ENCODE assay signal across 32 cellular contexts in the genomic region with DNA sequence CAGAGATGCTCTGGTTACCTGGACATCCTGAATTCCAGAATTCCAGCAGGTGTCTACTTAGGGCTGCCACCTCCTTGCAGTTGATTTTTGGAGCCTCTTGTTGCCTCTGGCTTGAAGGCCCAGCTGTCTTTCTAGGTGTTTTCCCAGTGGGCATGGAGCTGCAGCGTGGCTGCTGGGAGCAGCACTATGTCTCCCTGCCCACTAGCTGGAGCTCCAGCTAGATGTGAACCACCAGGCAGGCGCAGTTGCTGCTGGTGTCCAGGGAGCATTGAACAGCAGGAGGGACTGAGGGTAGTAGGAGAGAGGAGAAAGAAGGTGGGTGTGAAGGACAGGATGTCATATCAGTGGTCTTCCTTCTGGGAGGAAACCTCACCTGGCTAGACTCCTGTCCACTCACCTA. TPM values are rescaled to one million over a fixed set of nuclear protein-coding genes. Genes with fewer than 3 reads are reported as not detected.
DNase-seq lines count a peak whose midpoint lies in the region; ATAC-seq and TF ChIP-seq lines count a peak whose summit lies in the region.
"Had no signal": no experiment of that assay in that cellular context is flagged by ENCODE, and none has a peak within 500 bp of the region (broad histone marks: within the 10 kb centered on the region; RNA-seq: fewer than 3 reads in every experiment).

No MANE protein-coding gene starts in this region.

- no peak overlapping the region for H3K4me3 ChIP-seq in left ventricle myocardium inferior
- H3K4me3 ChIP-seq: BLaER1, breast epithelium, esophagus squamous epithelium, spleen, suprapubic skin, vagina had no signal

- no peaks in the 10 kb centered on the region for H3K27me3 ChIP-seq in left ventricle myocardium inferior (ENCODE audit: low read depth)
- H3K27me3 ChIP-seq: BLaER1, breast epithelium, esophagus squamous epithelium, spleen, suprapubic skin, vagina had no signal

- H3K4me3 Mint-ChIP-seq in endothelial cell (ENCODE audit: unreplicated experiment), result peak overlapping the region; percentile 61
- H3K4me3 Mint-ChIP-seq in activated T-cell treated with anti-CD3 and anti-CD28 coated beads, Interleukin-2, amount 50 U/mL, for 4 hours, result no peak overlapping the region
- H3K4me3 Mint-ChIP-seq: activated naive CD4-positive, alpha-beta T cell treated with anti-CD3 and anti-CD28 coated beads, Interleukin-2, amount 10 ng/mL, durations not matched to agents 7 days and 5 days; effector memory CD8-positive, alpha-beta T cell; natural killer cell treated with Interleukin-12 subunit alpha and Interleukin-12 subunit beta and Interleukin-15 and Interleukin-18, amount 100 ng/mL, for 72 hours; stimulated activated memory B cell treated with anti-CD40 and anti-IgM and Interleukin-4, amounts not matched to agents 10 μg/mL and 1 μg/mL and 100 μg/mL, for 72 hours; T-helper 2 cell treated with Interferon-gamma antibody and Interleukin-4, amounts not matched to agents 5 μg/mL and 100 μg/mL, for 36 hours had no signal

- peaks cover 8% of the 10 kb centered on the region for H3K4me1 ChIP-seq in left ventricle myocardium inferior
- H3K4me1 ChIP-seq: breast epithelium, Caco-2, suprapubic skin, vagina had no signal

- H3K4me1 Mint-ChIP-seq in endothelial cell (ENCODE audit: unreplicated experiment), result peaks cover 22% of the 10 kb centered on the region
- no peaks in the 10 kb centered on the region for H3K4me1 Mint-ChIP-seq in activated T-cell treated with anti-CD3 and anti-CD28 coated beads, Interleukin-2, amount 50 U/mL, for 4 hours (ENCODE audit: low read depth)

- no peaks in the 10 kb centered on the region for H3K36me3 ChIP-seq in left ventricle myocardium inferior
- H3K36me3 ChIP-seq: BLaER1, breast epithelium, esophagus squamous epithelium, spleen, suprapubic skin, vagina had no signal

- ATAC-seq in Right ventricle myocardium inferior (no peak), HG03460 (IDR thresholded peaks at IDR 0.05; ENCODE audit: unreplicated experiment) (no peak)
- no peak for ATAC-seq in activated T-cell treated with anti-CD3 and anti-CD28 coated beads, Interleukin-2, amount 50 U/mL, for 4 hours
- ATAC-seq: effector memory CD8-positive, alpha-beta T cell; natural killer cell treated with Interleukin-12 subunit alpha and Interleukin-12 subunit beta and Interleukin-15 and Interleukin-18, amount 100 ng/mL, for 72 hours; stimulated activated memory B cell treated with anti-CD40 and anti-IgM and Interleukin-4, amounts not matched to agents 10 μg/mL and 1 μg/mL and 100 μg/mL, for 72 hours had no signal

- no peaks in the 10 kb centered on the region for H3K9me3 Mint-ChIP-seq in endothelial cell (ENCODE audit: unreplicated experiment)
- no peaks in the 10 kb centered on the region for H3K9me3 Mint-ChIP-seq in activated T-cell treated with anti-CD3 and anti-CD28 coated beads, Interleukin-2, amount 50 U/mL, for 4 hours
- H3K9me3 Mint-ChIP-seq: activated naive CD4-positive, alpha-beta T cell treated with anti-CD3 and anti-CD28 coated beads, Interleukin-2, amount 10 ng/mL, durations not matched to agents 7 days and 5 days; effector memory CD8-positive, alpha-beta T cell; natural killer cell treated with Interleukin-12 subunit alpha and Interleukin-12 subunit beta and Interleukin-15 and Interleukin-18, amount 100 ng/mL, for 72 hours; T-helper 2 cell treated with Interferon-gamma antibody and Interleukin-4, amounts not matched to agents 5 μg/mL and 100 μg/mL, for 36 hours had no signal

- no peak overlapping the region for H3K27ac ChIP-seq in left ventricle myocardium inferior (replicated peaks)
- peak overlapping the region; percentile 38 for H3K27ac ChIP-seq in substantia nigra (ENCODE audit: low read depth, low read length, poor library complexity, severe bottlenecking)
- H3K27ac ChIP-seq: BLaER1, breast epithelium, esophagus squamous epithelium, RWPE1, spleen, suprapubic skin, vagina had no signal

- no peak overlapping the region for H3K27ac Mint-ChIP-seq in endothelial cell (ENCODE audit: unreplicated experiment)
- H3K27ac Mint-ChIP-seq: activated naive CD4-positive, alpha-beta T cell treated with anti-CD3 and anti-CD28 coated beads, Interleukin-2, amount 10 ng/mL, durations not matched to agents 7 days and 5 days; effector memory CD8-positive, alpha-beta T cell; natural killer cell treated with Interleukin-12 subunit alpha and Interleukin-12 subunit beta and Interleukin-15 and Interleukin-18, amount 100 ng/mL, for 72 hours; stimulated activated memory B cell treated with anti-CD40 and anti-IgM and Interleukin-4, amounts not matched to agents 10 μg/mL and 1 μg/mL and 100 μg/mL, for 72 hours; T-helper 2 cell treated with Interferon-gamma antibody and Interleukin-4, amounts not matched to agents 5 μg/mL and 100 μg/mL, for 36 hours had no signal

- H3K36me3 Mint-ChIP-seq in endothelial cell (ENCODE audit: low read depth, unreplicated experiment), result peaks cover 4% of the 10 kb centered on the region
- no peaks in the 10 kb centered on the region for H3K36me3 Mint-ChIP-seq in activated T-cell treated with anti-CD3 and anti-CD28 coated beads, Interleukin-2, amount 50 U/mL, for 4 hours (ENCODE audit: insufficient read depth)
- H3K36me3 Mint-ChIP-seq: activated naive CD4-positive, alpha-beta T cell treated with anti-CD3 and anti-CD28 coated beads, Interleukin-2, amount 10 ng/mL, durations not matched to agents 7 days and 5 days; natural killer cell treated with Interleukin-12 subunit alpha and Interleukin-12 subunit beta and Interleukin-15 and Interleukin-18, amount 100 ng/mL, for 72 hours; stimulated activated memory B cell treated with anti-CD40 and anti-IgM and Interleukin-4, amounts not matched to agents 10 μg/mL and 1 μg/mL and 100 μg/mL, for 72 hours had no signal

- no peaks in the 10 kb centered on the region for H3K9me3 ChIP-seq in left ventricle myocardium inferior (replicated peaks)
- H3K9me3 ChIP-seq: BLaER1, breast epithelium, Caco-2, esophagus squamous epithelium, spleen, suprapubic skin, vagina had no signal

- peaks cover 5% of the 10 kb centered on the region for H3K27me3 Mint-ChIP-seq in endothelial cell (ENCODE audit: unreplicated experiment)
- H3K27me3 Mint-ChIP-seq in activated T-cell treated with anti-CD3 and anti-CD28 coated beads, Interleukin-2, amount 50 U/mL, for 4 hours (ENCODE audit: low read depth), result no peaks in the 10 kb centered on the region
- H3K27me3 Mint-ChIP-seq: effector memory CD8-positive, alpha-beta T cell; stimulated activated memory B cell treated with anti-CD40 and anti-IgM and Interleukin-4, amounts not matched to agents 10 μg/mL and 1 μg/mL and 100 μg/mL, for 72 hours had no signal

- peak; percentile 4 for DNase-seq in Right ventricle myocardium inferior (ENCODE audit: missing footprints)
- no peak for DNase-seq in left ventricle myocardium inferior
- DNase-seq in endothelial cell (ENCODE audit: low spot score), result no peak
- DNase-seq in substantia nigra (lab: John Stamatoyannopoulos, UW), result no peak
- DNase-seq in activated T-cell treated with anti-CD3 and anti-CD28 coated beads, Interleukin-2, amount 50 U/mL, for 4 hours, result no peak
- DNase-seq: activated CD4-positive, alpha-beta T cell treated with anti-CD3 and anti-CD28 coated beads for 48 hours; activated naive CD4-positive, alpha-beta T cell treated with anti-CD3 and anti-CD28 coated beads, Interleukin-2, amount 10 ng/mL, durations not matched to agents 7 days and 5 days; amniotic stem cell; Caco-2; effector memory CD8-positive, alpha-beta T cell; EL; esophagus squamous epithelium; hypothalamus; NCI-H1092 treated with DMSO at 0.1 percent for 48 hours; NCI-H2029 treated with DMSO at 0.1 percent for 48 hours; NCI-H226; retina; spleen; stimulated activated CD4-positive, alpha-beta T cell treated with anti-CD3 and anti-CD28 coated beads, Interleukin-2, amount 100 ng/mL, for 48 hours had no signal

- intact Hi-C loops in Right ventricle myocardium inferior (cut with DNase I) (no loop called here), left ventricle myocardium inferior (cut with micrococcal nuclease) (no loop called here)

- TF ChIP-seq CTCF in left ventricle myocardium inferior (IDR thresholded peaks at IDR 0.05; ENCODE audit: borderline replicate concordance) (no peak), endothelial cell (IDR thresholded peaks at IDR 0.05; ENCODE audit: unreplicated experiment) (no peak)

RNA-seq across cellular contexts. Expression of gene SELENOW, which starts 9.9 kb away (rescaled TPM):
- total RNA-seq in Right ventricle myocardium inferior (1,425 TPM), left ventricle myocardium inferior (1,019 TPM), endothelial cell (ENCODE audit: unreplicated experiment) (791 TPM)
- 10 to 100 TPM; 57.7 to 68.0 (median 62.5) TPM for total RNA-seq in activated T-cell treated with anti-CD3 and anti-CD28 coated beads, Interleukin-2, amount 50 U/mL, for 4 hours

RNA-seq across cellular contexts. Expression of gene NOP53, which starts 23.3 kb away (rescaled TPM):
- total RNA-seq in Right ventricle myocardium inferior (172 TPM), left ventricle myocardium inferior (169 TPM), endothelial cell (ENCODE audit: unreplicated experiment) (324 TPM)
- total RNA-seq in activated T-cell treated with anti-CD3 and anti-CD28 coated beads, Interleukin-2, amount 50 U/mL, for 4 hours, result 100 to 1,000 TPM; 260 to 295 (median 277) TPM

RNA-seq across cellular contexts. Expression of gene TPRX1, which starts 35.7 kb away (rescaled TPM):
- total RNA-seq in Right ventricle myocardium inferior (not detected), left ventricle myocardium inferior (not detected), endothelial cell (ENCODE audit: unreplicated experiment) (not detected)
- total RNA-seq in activated T-cell treated with anti-CD3 and anti-CD28 coated beads, Interleukin-2, amount 50 U/mL, for 4 hours, result not detected
- total RNA-seq: A673; breast epithelium; Caco-2; esophagus squamous epithelium; LHCN-M2; liver; natural killer cell treated with Interleukin-12 subunit alpha and Interleukin-12 subunit beta and Interleukin-15 and Interleukin-18, amount 100 ng/mL, for 72 hours; osteocyte; spleen; suprapubic skin; vagina had no signal

RNA-seq across cellular contexts. Expression of gene CRX, which starts 53.1 kb away (rescaled TPM):
- total RNA-seq in Right ventricle myocardium inferior (not detected), left ventricle myocardium inferior (not detected), endothelial cell (ENCODE audit: unreplicated experiment) (not detected)
- total RNA-seq in activated T-cell treated with anti-CD3 and anti-CD28 coated beads, Interleukin-2, amount 50 U/mL, for 4 hours, result not detected
- total RNA-seq: A673; breast epithelium; Caco-2; esophagus squamous epithelium; LHCN-M2; liver; natural killer cell treated with Interleukin-12 subunit alpha and Interleukin-12 subunit beta and Interleukin-15 and Interleukin-18, amount 100 ng/mL, for 72 hours; osteocyte; suprapubic skin; vagina had no signal

RNA-seq across cellular contexts. Expression of gene EHD2, which starts 55.4 kb away (rescaled TPM):
- total RNA-seq in Right ventricle myocardium inferior, result 60.5 TPM
- total RNA-seq in left ventricle myocardium inferior, result 48.2 TPM
- 81.5 TPM for total RNA-seq in endothelial cell (ENCODE audit: unreplicated experiment)
- under 1 TPM; 0.26 to 0.66 (median 0.43) TPM for total RNA-seq in activated T-cell treated with anti-CD3 and anti-CD28 coated beads, Interleukin-2, amount 50 U/mL, for 4 hours
- total RNA-seq: natural killer cell treated with Interleukin-12 subunit alpha and Interleukin-12 subunit beta and Interleukin-15 and Interleukin-18, amount 100 ng/mL, for 72 hours had no signal

Comparison
In these comparisons a context has a peak if more than half of its experiments do, and no peak if none do; other contexts are left out.
1. RNA of gene SELENOW, which starts 9.9 kb away (total RNA-seq): 1,425 TPM in Right ventricle myocardium inferior (single experiment), 1,019 TPM in left ventricle myocardium inferior (single experiment) and 791 TPM in endothelial cell (single experiment); 57.7 to 68.0 TPM in activated T-cell treated with anti-CD3 and anti-CD28 coated beads, Interleukin-2, amount 50 U/mL, for 4 hours; every median in the first group is over 10 times any median in the second.